In genomic region chr16:24204150-24204665, GRCh38 we compare ENCODE assay signal across 1 cellular context.
TF ChIP-seq lines count a peak whose summit lies in the region.

No MANE protein-coding gene starts in this region.

TF ChIP-seq in GM12878, 131 proteins besides CTCF, POLR2A, EP300 and RAD21 (continued from another document):
- no peak for TF ChIP-seq SUZ12 (IDR thresholded peaks at IDR 0.05; ENCODE audit: unreplicated experiment)
- no peak for TF ChIP-seq ETV6 (conservative IDR thresholded peaks at IDR 0.05 in 1 of 2, IDR thresholded peaks at IDR 0.05 in 1 of 2; ENCODE audit: borderline replicate concordance in 1 of 2, low read depth in 1 of 2)
- no peak for TF ChIP-seq POU2F2 (IDR thresholded peaks at IDR 0.05; ENCODE audit: borderline replicate concordance, low read depth, low read length)
- TF ChIP-seq ATF7 (IDR thresholded peaks at IDR 0.05; ENCODE audit: low read depth): no peak
- no peak for TF ChIP-seq POLR2AphosphoS5 (IDR thresholded peaks at IDR 0.05; ENCODE audit: low read length)
- no peak for TF ChIP-seq ASH2L (IDR thresholded peaks at IDR 0.05; ENCODE audit: borderline replicate concordance, low read depth)
- no peak for TF ChIP-seq FOXM1 (IDR thresholded peaks at IDR 0.05; ENCODE audit: low read depth, low read length)
TF ChIP-seq in GM12878: peak in this region for 0.
